In genomic region chr7:87344446-87344845, GRCh38 we compare ENCODE assay signal across 8 cellular contexts. TPM values are rescaled to one million over a fixed set of nuclear protein-coding genes. Genes with fewer than 3 reads are reported as not detected.
A peak's percentile ranks its signal among the peaks of the same experiment; 100 is the strongest.
DNase-seq lines count a peak whose midpoint lies in the region; ATAC-seq and TF ChIP-seq lines count a peak whose summit lies in the region.

No MANE protein-coding gene starts in this region.

- peak overlapping the region; percentile 80 for H3K4me3 ChIP-seq in left ventricle myocardium inferior

- no peaks in the 10 kb centered on the region for H3K27me3 ChIP-seq in left ventricle myocardium inferior (ENCODE audit: low read depth)

- TF ChIP-seq CTCF in left ventricle myocardium inferior (IDR thresholded peaks at IDR 0.05; ENCODE audit: borderline replicate concordance) = no peak

- H3K4me1 ChIP-seq in left ventricle myocardium inferior = peaks cover 34% of the 10 kb centered on the region

- no peaks in the 10 kb centered on the region for H3K9me3 ChIP-seq in left ventricle myocardium inferior (replicated peaks)

- intact Hi-C loops in left ventricle myocardium inferior (cut with micrococcal nuclease) = no loop called here
- intact Hi-C loops in cardiac septum (cut with DNase I) = loop anchor here (10.0 kb wide), 1 partner anchor 190 kb away; the partner anchor contains the start of gene DMTF1

- no peak for DNase-seq in left ventricle myocardium inferior
- no peak for DNase-seq in cardiac septum (ENCODE audit: low spot score)
- DNase-seq in astrocyte of the hippocampus (ENCODE audit: low read depth, low spot score) = peak; percentile 26
- DNase-seq in memory B cell (ENCODE audit: low spot score in 2 of 2) = no peak
- no peak for DNase-seq in SKM-1 treated with dmso at 0.1 percent for 144 hours (lab: John Stamatoyannopoulos, UW; ENCODE audit: unreplicated experiment)
- DNase-seq in NCI-H526 treated with DMSO at 0.1 percent for 48 hours (lab: John Stamatoyannopoulos, UW) = no peak
- no peak for DNase-seq in SKM-1 (lab: John Stamatoyannopoulos, UW; ENCODE audit: unreplicated experiment)
- no peak for DNase-seq in NK-92 (lab: John Stamatoyannopoulos, UW; ENCODE audit: unreplicated experiment)

- peak overlapping the region; percentile 91 for H3K27ac ChIP-seq in left ventricle myocardium inferior (replicated peaks)

- no peaks in the 10 kb centered on the region for H3K27me3 Mint-ChIP-seq in memory B cell

- H3K36me3 ChIP-seq in left ventricle myocardium inferior = peaks cover 30% of the 10 kb centered on the region

- peaks cover 12% of the 10 kb centered on the region for H3K36me3 Mint-ChIP-seq in memory B cell

- ATAC-seq in memory B cell (ENCODE audit: low read depth) = no peak

- H3K9me3 Mint-ChIP-seq in memory B cell = no peaks in the 10 kb centered on the region

- peak overlapping the region; percentile 98 for H3K4me3 Mint-ChIP-seq in memory B cell

- H3K27ac Mint-ChIP-seq in memory B cell = peak overlapping the region; percentile 91

- H3K4me1 Mint-ChIP-seq in memory B cell = peaks cover 20% of the 10 kb centered on the region

RNA-seq across cellular contexts. Expression of gene CROT, which starts 1.0 kb away (rescaled TPM):
- total RNA-seq in left ventricle myocardium inferior (8.8 TPM), cardiac septum (7.5 TPM)
